ENCODE assay signal across 34 cellular contexts in genomic region chr1:114315601-114316000, GRCh38.
DNase-seq lines count a peak whose midpoint lies in the region; ATAC-seq and TF ChIP-seq lines count a peak whose summit lies in the region.
"Had no signal": no experiment of that assay in that cellular context is flagged by ENCODE, and none has a peak within 500 bp of the region (broad histone marks: within the 10 kb centered on the region; RNA-seq: fewer than 3 reads in every experiment).

No MANE protein-coding gene starts in this region.

- no peak overlapping the region for H3K4me3 ChIP-seq in fibroblast of the aortic adventitia (ENCODE audit: low read depth, low read length)
- no peak overlapping the region for H3K4me3 ChIP-seq in CD4-positive, alpha-beta memory T cell (ENCODE audit: low read length in 2 of 2)
- H3K4me3 ChIP-seq: GM12878, MG63, mucosa of descending colon, ovary, PC-9, vagina had no signal

- peaks cover 0 to 2% (median 0%) of the 10 kb centered on the region in 4 donors for H3K4me1 Mint-ChIP-seq in CD4-positive, alpha-beta memory T cell
- H3K4me1 Mint-ChIP-seq: H9; stimulated activated naive CD8-positive, alpha-beta T cell treated with anti-CD3 and anti-CD28 coated beads, Interleukin-15, amount 100 ng/mL, for 72 hours; T-helper 17 cell had no signal

- peaks cover 1 to 2% of the 10 kb centered on the region in 2 donors for H3K27me3 Mint-ChIP-seq in CD4-positive, alpha-beta memory T cell
- H3K27me3 Mint-ChIP-seq: brain; natural killer cell treated with Interleukin-12 subunit alpha and Interleukin-12 subunit beta and Interleukin-15 and Interleukin-18, amount 100 ng/mL, for 72 hours; stimulated activated naive CD8-positive, alpha-beta T cell treated with anti-CD3 and anti-CD28 coated beads, Interleukin-15, amount 100 ng/mL, for 72 hours had no signal

- no peak overlapping the region for H3K27ac ChIP-seq in CD4-positive, alpha-beta memory T cell (ENCODE audit: low read depth, low read length)
- H3K27ac ChIP-seq: HL-60, ovary, PC-9, vagina had no signal

- no peak overlapping the region for H3K27ac Mint-ChIP-seq in CD4-positive, alpha-beta memory T cell
- H3K27ac Mint-ChIP-seq: brain; CD8-positive, alpha-beta T cell; H9; stimulated activated naive CD8-positive, alpha-beta T cell treated with anti-CD3 and anti-CD28 coated beads, Interleukin-15, amount 100 ng/mL, for 72 hours had no signal

- CTCF ChIA-PET in CD4-positive, alpha-beta memory T cell (lab: Charles Lee; ENCODE audit: partially characterized antibody): no interaction called here

- POLR2A ChIA-PET in CD4-positive, alpha-beta memory T cell (lab: Charles Lee; ENCODE audit: partially characterized antibody): no interaction called here

- H3K9me3 Mint-ChIP-seq in CD4-positive, alpha-beta memory T cell: peaks cover 0 to 18% (median 2%) of the 10 kb centered on the region in 8 donors
- H3K9me3 Mint-ChIP-seq: H9 had no signal

- H3K4me1 ChIP-seq in CD4-positive, alpha-beta memory T cell (ENCODE audit: insufficient read depth, low read length): no peaks in the 10 kb centered on the region
- H3K4me1 ChIP-seq: vagina had no signal

- H3K4me3 Mint-ChIP-seq in CD4-positive, alpha-beta memory T cell: no peak overlapping the region
- H3K4me3 Mint-ChIP-seq: brain; CD8-positive, alpha-beta T cell; H9; immature natural killer cell; natural killer cell treated with Interleukin-12 subunit alpha and Interleukin-12 subunit beta and Interleukin-15 and Interleukin-18, amount 100 ng/mL, for 72 hours; stimulated activated naive CD8-positive, alpha-beta T cell treated with anti-CD3 and anti-CD28 coated beads, Interleukin-15, amount 100 ng/mL, for 72 hours; T-helper 17 cell had no signal

- TF ChIP-seq CTCF in fibroblast of the aortic adventitia (IDR thresholded peaks at IDR 0.05; ENCODE audit: insufficient read depth, low read length): no peak

- peaks cover 0 to 3% of the 10 kb centered on the region in 2 donors for H3K36me3 Mint-ChIP-seq in CD4-positive, alpha-beta memory T cell
- H3K36me3 Mint-ChIP-seq: brain; natural killer cell treated with Interleukin-12 subunit alpha and Interleukin-12 subunit beta and Interleukin-15 and Interleukin-18, amount 100 ng/mL, for 72 hours had no signal

- ATAC-seq in HG03457 (IDR thresholded peaks at IDR 0.05; ENCODE audit: unreplicated experiment): no peak
- ATAC-seq: CD8-positive, alpha-beta T cell; GM12878; left colon; mucosa of descending colon; natural killer cell treated with Interleukin-12 subunit alpha and Interleukin-12 subunit beta and Interleukin-15 and Interleukin-18, amount 100 ng/mL, for 72 hours; SK-N-SH treated with all-trans-retinoic acid at 6 μM for 48 hours; stimulated activated naive CD8-positive, alpha-beta T cell treated with anti-CD3 and anti-CD28 coated beads, Interleukin-15, amount 100 ng/mL, for 72 hours; T-helper 17 cell had no signal

- H3K27me3 ChIP-seq in CD4-positive, alpha-beta memory T cell (ENCODE audit: insufficient read depth, low read length): no peaks in the 10 kb centered on the region
- H3K27me3 ChIP-seq: MG63, ovary, vagina had no signal

- intact Hi-C loops in CD4-positive, alpha-beta memory T cell (cut with micrococcal nuclease): no loop called here

- H3K9me3 ChIP-seq in CD4-positive, alpha-beta memory T cell (ENCODE audit: control insufficient read depth in 1 of 2, low read length in 2 of 2): no peaks in the 10 kb centered on the region
- H3K9me3 ChIP-seq: mucosa of descending colon, ovary, vagina had no signal

- DNase-seq in EH (ENCODE audit: low read depth): peak; percentile 45
- DNase-seq in amniotic epithelial cell (ENCODE audit: low read depth): peak; percentile 21
- peak; percentile 67 for DNase-seq in fibroblast of the aortic adventitia (ENCODE audit: low read depth)
- peak; percentile 43 for DNase-seq in stromal cell of bone marrow (ENCODE audit: low read depth)
- DNase-seq in CD4-positive, alpha-beta memory T cell: no peak
- no peak for DNase-seq in SKM-1 treated with dmso at 0.1 percent for 144 hours (lab: John Stamatoyannopoulos, UW; ENCODE audit: unreplicated experiment)
- DNase-seq: activated CD4-positive, alpha-beta T cell treated with anti-CD3 and anti-CD28 coated beads, Interleukin-2, amount 50 U/mL, for 48 hours; activated CD8-positive, alpha-beta memory T cell treated with anti-CD3 and anti-CD28 coated beads, Interleukin-2, amount 50 U/mL, for 4 hours; activated naive CD4-positive, alpha-beta T cell treated with Interleukin-2 at 50 U/mL for 16 hours; CD8-positive, alpha-beta T cell; DMS 273 treated with DMSO at 0.1 percent for 48 hours; EL; H9; immature natural killer cell; KG1; left colon; MG63; mucosa of descending colon; NCI-H2029; NCI-H2227 treated with DMSO at 0.1 percent for 48 hours; NCI-H69; ovary; PC-9; retina; stimulated activated CD4-positive, alpha-beta T cell treated with anti-CD3 and anti-CD28 coated beads, Interleukin-2, amount 100 ng/mL, for 24 hours; stimulated activated naive CD8-positive, alpha-beta T cell treated with anti-CD3 and anti-CD28 coated beads, Interleukin-15, amount 100 ng/mL, for 72 hours; T-helper 17 cell had no signal

- no peaks in the 10 kb centered on the region for H3K36me3 ChIP-seq in CD4-positive, alpha-beta memory T cell (ENCODE audit: insufficient read depth, low read length)
- H3K36me3 ChIP-seq: MG63, ovary, vagina had no signal

Comparison
In these comparisons a context has a peak if more than half of its experiments do, and no peak if none do; other contexts are left out.
1. DNase-seq: peak in EH (single experiment), amniotic epithelial cell (single experiment), fibroblast of the aortic adventitia (single experiment) and stromal cell of bone marrow (single experiment); none in CD4-positive, alpha-beta memory T cell (0 of 5) and SKM-1 treated with dmso at 0.1 percent for 144 hours (single experiment).